In genomic region chr3:128585974-128586373, GRCh38 we compare ENCODE assay signal across 14 cellular contexts.
"Had no signal": no experiment of that assay in that cellular context is flagged by ENCODE, and none has a peak within 500 bp of the region (broad histone marks: within the 10 kb centered on the region; RNA-seq: fewer than 3 reads in every experiment).

No MANE protein-coding gene starts in this region.

- H3K4me3 ChIP-seq: cardiac muscle cell, colonic mucosa, tibial nerve had no signal

- H3K9me3 ChIP-seq: colonic mucosa had no signal

- H3K36me3 ChIP-seq: cardiac muscle cell, colonic mucosa, tibial nerve had no signal

- H3K27ac ChIP-seq: cardiac muscle cell, colonic mucosa, parathyroid adenoma, tibial nerve had no signal

- FAIRE-seq: endothelial cell of umbilical vein, small intestine had no signal

- H3K27me3 ChIP-seq: cardiac muscle cell, colonic mucosa, tibial nerve had no signal

- H3K79me2 ChIP-seq: parathyroid adenoma had no signal

- H3K9ac ChIP-seq: parathyroid adenoma had no signal

- DNase-seq: activated B cell treated with CpG ODN at 0.5 μM for 24 hours; activated effector memory CD4-positive, alpha-beta T cell treated with anti-CD3 and anti-CD28 coated beads, Interleukin-2, amount 50 U/mL, for 16 hours; activated T-cell treated with anti-CD3 and anti-CD28 coated beads, Interleukin-2, amount 50 U/mL, for 1 hour; aorta; colonic mucosa; effector CD4-positive, alpha-beta T cell; hypothalamus; kidney glomerular epithelial cell; retina; small intestine had no signal

- H3K4me1 ChIP-seq: colonic mucosa, parathyroid adenoma had no signal

- H2AFZ ChIP-seq: parathyroid adenoma had no signal
